In genomic region chr2:3519255-3520190, GRCh38 we compare ENCODE assay signal across 8 cellular contexts. TPM values are rescaled to one million over a fixed set of nuclear protein-coding genes. Genes with fewer than 3 reads are reported as not detected.
DNase-seq lines count a peak whose midpoint lies in the region; ATAC-seq, FAIRE-seq and TF ChIP-seq lines count a peak whose summit lies in the region.

Gene ADI1, minus strand, starts transcription at chr2:3519531. Its CDS starts 44 bp downstream, at chr2:3519487.

- peak within 1 kb of the TSS; percentile 82 for H3K27ac Mint-ChIP-seq in activated CD4-positive, alpha-beta T cell treated with anti-CD3 and anti-CD28 coated beads, Interleukin-2, amount 10 ng/mL, durations not matched to agents 24 days and 14 days
- peak within 1 kb of the TSS; percentile 95 for H3K27ac Mint-ChIP-seq in dendritic cell treated with granulocyte-macrophage colony-stimulating factor and Interleukin-4, amounts not matched to agents 40 ng/mL and 50 ng/mL, for 4 days

- POLR2A ChIA-PET in HepG2 (lab: Yijun Ruan, JAX), result interaction anchor here (0.7 to 4.7 kb wide), 24 partner anchors 11 to 150 kb away, joined by 3 to 60 read pairs (median 5); partner anchors contain the start of genes EIPR1, RNASEH1 and TRAPPC12

- H3K27me3 ChIP-seq in HepG2 (ENCODE audit: control insufficient read depth in 1 of 2, insufficient read depth in 2 of 2, low read length in 2 of 2), result no peaks in the 10 kb centered on the region

- 6% methylated on average over 43 of the region's 75 CpGs for WGBS in HepG2 (ENCODE audit: low lambda C conversion rate)

- peak; percentile 74 for ATAC-seq in GM18907 (IDR thresholded peaks at IDR 0.05; ENCODE audit: unreplicated experiment)
- peak; percentile 58 for ATAC-seq in HG03135 (IDR thresholded peaks at IDR 0.05; ENCODE audit: unreplicated experiment)
- ATAC-seq in HepG2, result peak; percentile 79

- peak within 1 kb of the TSS; percentile 96 for H3K27ac ChIP-seq in HepG2 (ENCODE audit: extremely low read length, insufficient read depth, low read length)

- peak; percentile 86 for DNase-seq in AG20443 (ENCODE audit: low spot score)
- DNase-seq in NCI-H446 treated with DMSO at 0.1 percent for 48 hours (lab: John Stamatoyannopoulos, UW), result peak; percentile 58
- peak; percentile 95 for DNase-seq in activated CD4-positive, alpha-beta T cell treated with anti-CD3 and anti-CD28 coated beads, Interleukin-2, amount 10 ng/mL, durations not matched to agents 24 days and 14 days
- peak; percentile 83 for DNase-seq in HepG2 (ENCODE audit: low spot score)
- DNase-seq in stimulated activated CD4-positive, alpha-beta T cell treated with anti-CD3 and anti-CD28 coated beads, Interleukin-4, amount 100 ng/mL, for 24 hours, result peak; percentile 84

- H3K36me3 ChIP-seq in HepG2 (replicated peaks in 1 of 2; ENCODE audit: control insufficient read depth in 1 of 2, insufficient read depth in 2 of 2, low read length in 2 of 2), result peaks cover 0 to 3% of the 10 kb centered on the region in 2 experiments; a peak in 2 of 5 replicates

- peak; percentile 1; the same call in 1 of the 2 replicates for TF ChIP-seq CTCF in HepG2 (CRISPR knock-in tag; IDR thresholded peaks at IDR 0.05)

- H3K4me3 Mint-ChIP-seq in activated CD4-positive, alpha-beta T cell treated with anti-CD3 and anti-CD28 coated beads, Interleukin-2, amount 10 ng/mL, durations not matched to agents 24 days and 14 days, result peak within 1 kb of the TSS; percentile 86
- peak within 1 kb of the TSS; percentile 94 for H3K4me3 Mint-ChIP-seq in dendritic cell treated with granulocyte-macrophage colony-stimulating factor and Interleukin-4, amounts not matched to agents 40 ng/mL and 50 ng/mL, for 4 days

- peaks cover 6% of the 10 kb centered on the region for H3K9me3 Mint-ChIP-seq in activated CD4-positive, alpha-beta T cell treated with anti-CD3 and anti-CD28 coated beads, Interleukin-2, amount 10 ng/mL, durations not matched to agents 24 days and 14 days
- H3K9me3 Mint-ChIP-seq in dendritic cell treated with granulocyte-macrophage colony-stimulating factor and Interleukin-4, amounts not matched to agents 40 ng/mL and 50 ng/mL, for 4 days, result peaks cover 12% of the 10 kb centered on the region

- peak; percentile 76 for TF ChIP-seq RAD21 in HepG2 (CRISPR knock-in tag; IDR thresholded peaks at IDR 0.05)

- 0 out of 4 replicates have a peak, but pooled peaks have one; percentile 20 to 44 for TF ChIP-seq EP300 in HepG2 (IDR thresholded peaks at IDR 0.05; ENCODE audit: low read depth in 2 of 2, low read length in 2 of 2)
- TF ChIP-seq EP300 in HepG2 (CRISPR knock-in tag; IDR thresholded peaks at IDR 0.05; ENCODE audit: borderline replicate concordance), result 0 out of 2 replicates have a peak, but pooled peaks have one; percentile 42

- CTCF ChIA-PET in HepG2 (lab: Yijun Ruan, JAX; ENCODE audit: low intra/inter-chr PET ratio, low total read pairs), result no interaction called here

- no peak within 1 kb of the TSS for H2AFZ ChIP-seq in HepG2 (ENCODE audit: low read length)

- H3K4me1 ChIP-seq in HepG2 (ENCODE audit: insufficient read depth, low read length), result peaks cover 83% of the 10 kb centered on the region

- in situ Hi-C loops in HepG2 (cut with HindIII; ENCODE audit: extremely low pct_ligation_motif_present, low pct_unique_long_range_greater_than_20kb), result no loop called here

- BruUV-seq in HepG2 (replicated peaks; lab: Mats Ljungman, UMichigan), result no TSS peak

- no peaks in the 10 kb centered on the region for H4K20me1 ChIP-seq in HepG2 (ENCODE audit: insufficient read depth, low read length)

- TF ChIP-seq POLR2A in HepG2 (IDR thresholded peaks at IDR 0.05; ENCODE audit: insufficient read depth in 1 of 2, low read depth in 2 of 2, low read length in 2 of 2), result peak in 1 of 2 experiments; percentile 87; a peak in 2 of 4 replicates

- no peak for FAIRE-seq in HepG2 (lab: Jason Lieb, UNC)

- peaks cover 27% of the 10 kb centered on the region for H3K4me1 Mint-ChIP-seq in activated CD4-positive, alpha-beta T cell treated with anti-CD3 and anti-CD28 coated beads, Interleukin-2, amount 10 ng/mL, durations not matched to agents 24 days and 14 days
- peaks cover 41% of the 10 kb centered on the region for H3K4me1 Mint-ChIP-seq in dendritic cell treated with granulocyte-macrophage colony-stimulating factor and Interleukin-4, amounts not matched to agents 40 ng/mL and 50 ng/mL, for 4 days (ENCODE audit: low read depth)

- peak within 1 kb of the TSS; percentile 67 to 88 (median 81) for H3K4me3 ChIP-seq in HepG2 (replicated peaks in 1 of 3; ENCODE audit: insufficient read depth in 1 of 3, low read depth in 2 of 3, low read length in 3 of 3)

- H3K27me3 Mint-ChIP-seq in activated CD4-positive, alpha-beta T cell treated with anti-CD3 and anti-CD28 coated beads, Interleukin-2, amount 10 ng/mL, durations not matched to agents 24 days and 14 days, result no peaks in the 10 kb centered on the region
- H3K27me3 Mint-ChIP-seq in dendritic cell treated with granulocyte-macrophage colony-stimulating factor and Interleukin-4, amounts not matched to agents 40 ng/mL and 50 ng/mL, for 4 days, result no peaks in the 10 kb centered on the region

- H3K9ac ChIP-seq in HepG2 (ENCODE audit: insufficient read depth, low read depth, low read length), result peak within 1 kb of the TSS; percentile 94

- peak within 1 kb of the TSS; percentile 95 for H3K4me2 ChIP-seq in HepG2 (ENCODE audit: low read depth, low read length)

- intact Hi-C loops in activated CD4-positive, alpha-beta T cell treated with anti-CD3 and anti-CD28 coated beads, Interleukin-2, amount 10 ng/mL, durations not matched to agents 24 days and 14 days (cut with micrococcal nuclease), result loop anchor here (1.0 to 2.0 kb wide), 5 partner anchors 17 to 297 kb away; partner anchors contain the start of genes EIPR1 and RNASEH1
- intact Hi-C loops in dendritic cell treated with granulocyte-macrophage colony-stimulating factor and Interleukin-4, amounts not matched to agents 40 ng/mL and 50 ng/mL, for 4 days (cut with micrococcal nuclease), result loop anchor here (1.0 to 5.0 kb wide), 2 partner anchors 56 to 137 kb away; partner anchors contain the start of gene RPS7
- intact Hi-C loops in HepG2 (cut with micrococcal nuclease; ENCODE audit: unreplicated experiment), result loop anchor here (1.0 to 5.0 kb wide), 3 partner anchors 39 to 142 kb away; partner anchors contain the start of genes EIPR1, RNASEH1, RPS7 and TRAPPC12

- peaks cover 21% of the 10 kb centered on the region for H3K36me3 Mint-ChIP-seq in activated CD4-positive, alpha-beta T cell treated with anti-CD3 and anti-CD28 coated beads, Interleukin-2, amount 10 ng/mL, durations not matched to agents 24 days and 14 days (ENCODE audit: low read depth)
- H3K36me3 Mint-ChIP-seq in dendritic cell treated with granulocyte-macrophage colony-stimulating factor and Interleukin-4, amounts not matched to agents 40 ng/mL and 50 ng/mL, for 4 days (ENCODE audit: low read depth), result peaks cover 45% of the 10 kb centered on the region

- peaks cover 33% of the 10 kb centered on the region for H3K79me2 ChIP-seq in HepG2 (ENCODE audit: insufficient read depth, low read length)

- no peaks in the 10 kb centered on the region for H3K9me3 ChIP-seq in HepG2 (ENCODE audit: low read length)

TF ChIP-seq in HepG2, 621 proteins besides CTCF, POLR2A, EP300 and RAD21 (continues in another document):
- TF ChIP-seq, protein P1, sequence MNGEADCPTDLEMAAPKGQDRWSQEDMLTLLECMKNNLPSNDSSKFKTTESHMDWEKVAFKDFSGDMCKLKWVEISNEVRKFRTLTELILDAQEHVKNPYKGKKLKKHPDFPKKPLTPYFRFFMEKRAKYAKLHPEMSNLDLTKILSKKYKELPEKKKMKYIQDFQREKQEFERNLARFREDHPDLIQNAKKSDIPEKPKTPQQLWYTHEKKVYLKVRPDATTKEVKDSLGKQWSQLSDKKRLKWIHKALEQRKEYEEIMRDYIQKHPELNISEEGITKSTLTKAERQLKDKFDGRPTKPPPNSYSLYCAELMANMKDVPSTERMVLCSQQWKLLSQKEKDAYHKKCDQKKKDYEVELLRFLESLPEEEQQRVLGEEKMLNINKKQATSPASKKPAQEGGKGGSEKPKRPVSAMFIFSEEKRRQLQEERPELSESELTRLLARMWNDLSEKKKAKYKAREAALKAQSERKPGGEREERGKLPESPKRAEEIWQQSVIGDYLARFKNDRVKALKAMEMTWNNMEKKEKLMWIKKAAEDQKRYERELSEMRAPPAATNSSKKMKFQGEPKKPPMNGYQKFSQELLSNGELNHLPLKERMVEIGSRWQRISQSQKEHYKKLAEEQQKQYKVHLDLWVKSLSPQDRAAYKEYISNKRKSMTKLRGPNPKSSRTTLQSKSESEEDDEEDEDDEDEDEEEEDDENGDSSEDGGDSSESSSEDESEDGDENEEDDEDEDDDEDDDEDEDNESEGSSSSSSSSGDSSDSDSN (CRISPR knock-in tag; IDR thresholded peaks at IDR 0.05), result peak; percentile 87
- TF ChIP-seq HIVEP1 (CRISPR knock-in tag; IDR thresholded peaks at IDR 0.05), result peak; percentile 86
- peak; percentile 43 for TF ChIP-seq ELF1 (CRISPR knock-in tag; IDR thresholded peaks at IDR 0.05)

RNA-seq across cellular contexts. Expression of gene ADI1, which starts in this region (rescaled TPM):
- 33.7 and 36.2 TPM in 2 replicates for total RNA-seq in activated CD4-positive, alpha-beta T cell treated with anti-CD3 and anti-CD28 coated beads, Interleukin-2, amount 10 ng/mL, durations not matched to agents 24 days and 14 days
- total RNA-seq in HepG2 (2016; rRNA removed; fragmentation: Illumina TruSeq; extraction: Trizol), result 123 and 135 TPM in 2 replicates
- 16.6 and 17.0 TPM in 2 replicates for total RNA-seq in HepG2 (2016; cell fraction: cytosol; rRNA removed; fragmentation: Illumina TruSeq; extraction: Trizol; ENCODE audit: low read depth)
- total RNA-seq in HepG2 (2016; cell fraction: insoluble cytoplasmic fraction; rRNA removed; fragmentation: Illumina TruSeq; extraction: Trizol), result 124 and 138 TPM in 2 replicates
- 45.5 and 47.8 TPM in 2 replicates for total RNA-seq in HepG2 (2016; cell fraction: membrane; rRNA removed; fragmentation: Illumina TruSeq; extraction: Trizol)
- total RNA-seq in HepG2 (2016; cell fraction: nucleus; rRNA removed; fragmentation: Illumina TruSeq; extraction: Trizol), result 54.5 and 64.3 TPM in 2 replicates
- polyA plus RNA-seq in HepG2 (2011; rRNA removed), result 21.3 and 28.7 TPM in 2 replicates
- polyA plus RNA-seq in HepG2 (2011; cell fraction: cytosol; rRNA removed), result 22.7 and 24.5 TPM in 2 replicates
- 16.1 and 17.6 TPM in 2 replicates for polyA plus RNA-seq in HepG2 (2011; cell fraction: nucleus; rRNA removed)
- polyA plus RNA-seq in HepG2 (2012), result 22.9 and 33.0 TPM in 2 replicates
- 20.5 and 20.6 TPM in 2 replicates for polyA plus RNA-seq in HepG2 (2016; cell fraction: cytosol; fragmentation: Illumina TruSeq; extraction: Trizol; ENCODE audit: low read depth)
- polyA plus RNA-seq in HepG2 (2016; cell fraction: insoluble cytoplasmic fraction; fragmentation: Illumina TruSeq; extraction: Trizol; ENCODE audit: low read depth), result 160 TPM in 2 replicates
- 42.7 and 43.1 TPM in 2 replicates for polyA plus RNA-seq in HepG2 (2016; cell fraction: membrane; fragmentation: Illumina TruSeq; extraction: Trizol; ENCODE audit: low read depth)
- polyA plus RNA-seq in HepG2 (2016; cell fraction: nucleus; fragmentation: Illumina TruSeq; extraction: Trizol; ENCODE audit: insufficient read depth, low read depth), result 92.2 and 100 TPM in 2 replicates
- 15.1 and 19.1 TPM in 2 replicates for polyA minus RNA-seq in HepG2 (2011; rRNA and poly(A)+ RNA removed; ENCODE audit: low replicate concordance)
- polyA minus RNA-seq in HepG2 (2011; cell fraction: cytosol; rRNA and poly(A)+ RNA removed), result 13.2 and 18.8 TPM in 2 replicates
- 19.3 and 23.8 TPM in 2 replicates for polyA minus RNA-seq in HepG2 (2011; cell fraction: nucleus; rRNA and poly(A)+ RNA removed)

Comparison
In these comparisons a context has a peak if more than half of its experiments do, and no peak if none do; other contexts are left out.
1. Peak in every context shown above with its lines: DNase-seq, ATAC-seq, H3K4me3 ChIP-seq and H3K27ac ChIP-seq.